ENCODE assay signal across 31 cellular contexts in genomic region chr11:134994431-134994830, GRCh38.
"Had no signal": no experiment of that assay in that cellular context is flagged by ENCODE, and none has a peak within 500 bp of the region (broad histone marks: within the 10 kb centered on the region; RNA-seq: fewer than 3 reads in every experiment).

No MANE protein-coding gene starts in this region.

- H3K27ac ChIP-seq: adrenal gland, ascending aorta, cardiac muscle cell, colonic mucosa, gastrocnemius medialis, hepatocyte, ovary, right lobe of liver, skin epidermis, thoracic aorta, uterus had no signal

- H3K27me3 ChIP-seq: adrenal gland, ascending aorta, cardiac muscle cell, colonic mucosa, gastrocnemius medialis, ovary, right lobe of liver, uterus had no signal

- H3K4me1 Mint-ChIP-seq: activated CD4-positive, alpha-beta T cell treated with anti-CD3 and anti-CD28 coated beads for 36 hours; activated CD8-positive, alpha-beta memory T cell treated with anti-CD3 and anti-CD28 coated beads, Interleukin-2, amount 10 ng/mL, durations not matched to agents 7 days and 5 days; stimulated activated effector memory CD8-positive, alpha-beta T cell treated with anti-CD3 and anti-CD28 coated beads, Interleukin-12 subunit alpha, Interleukin-12 subunit beta, amount 100 ng/mL, for 72 hours had no signal

- DNase-seq: activated CD4-positive, alpha-beta T cell treated with anti-CD3 and anti-CD28 coated beads for 36 hours; activated CD4-positive, CD25-positive, alpha-beta regulatory T cell; activated CD8-positive, alpha-beta memory T cell treated with anti-CD3 and anti-CD28 coated beads, Interleukin-2, amount 10 ng/mL, durations not matched to agents 7 days and 5 days; activated CD8-positive, alpha-beta T cell treated with anti-CD3 and anti-CD28 coated beads, Interleukin-2, amount 10 ng/mL, durations not matched to agents 7 days and 5 days; activated naive CD4-positive, alpha-beta T cell; activated T-cell treated with anti-CD3 and anti-CD28 coated beads, Interleukin-2, amount 50 U/mL, for 72 hours; adrenal gland; cerebellar nuclear complex; colonic mucosa; effector memory CD4-positive, alpha-beta T cell; erythroblast; gastrocnemius medialis; glutamatergic neuron; naive thymus-derived CD8-positive, alpha-beta T cell; ovary; right lobe of liver; stimulated activated CD4-positive, alpha-beta T cell treated with anti-CD3 and anti-CD28 coated beads, Interleukin-12 subunit alpha, Interleukin-12 subunit beta, amount 100 ng/mL, for 4 hours; stimulated activated CD4-positive, alpha-beta T cell treated with anti-CD3 and anti-CD28 coated beads, Interleukin-4, amount 100 ng/mL, for 24 hours; trophoblast cell; uterus had no signal

- H3K4me2 ChIP-seq: hepatocyte had no signal

- H3K79me2 ChIP-seq: hepatocyte had no signal

- ATAC-seq: activated CD4-positive, alpha-beta T cell treated with anti-CD3 and anti-CD28 coated beads for 36 hours; activated CD8-positive, alpha-beta memory T cell treated with anti-CD3 and anti-CD28 coated beads, Interleukin-2, amount 10 ng/mL, durations not matched to agents 7 days and 5 days; activated CD8-positive, alpha-beta T cell treated with anti-CD3 and anti-CD28 coated beads, Interleukin-2, amount 10 ng/mL, durations not matched to agents 7 days and 5 days; activated T-cell treated with anti-CD3 and anti-CD28 coated beads, Interleukin-2, amount 50 U/mL, for 72 hours; gastrocnemius medialis; naive thymus-derived CD8-positive, alpha-beta T cell; right lobe of liver; stimulated activated effector memory CD8-positive, alpha-beta T cell treated with anti-CD3 and anti-CD28 coated beads, Interleukin-12 subunit alpha, Interleukin-12 subunit beta, amount 100 ng/mL, for 72 hours had no signal

- H2AFZ ChIP-seq: hepatocyte had no signal

- H3K4me1 ChIP-seq: adrenal gland, ascending aorta, colonic mucosa, gastrocnemius medialis, right lobe of liver, uterus had no signal

- H3K36me3 Mint-ChIP-seq: activated CD8-positive, alpha-beta memory T cell treated with anti-CD3 and anti-CD28 coated beads, Interleukin-2, amount 10 ng/mL, durations not matched to agents 7 days and 5 days; activated naive CD8-positive, alpha-beta T cell; brain; naive thymus-derived CD8-positive, alpha-beta T cell; stimulated activated effector memory CD8-positive, alpha-beta T cell treated with anti-CD3 and anti-CD28 coated beads, Interleukin-12 subunit alpha, Interleukin-12 subunit beta, amount 100 ng/mL, for 72 hours had no signal

- H3K4me3 Mint-ChIP-seq: activated CD4-positive, alpha-beta T cell treated with anti-CD3 and anti-CD28 coated beads for 36 hours; activated CD8-positive, alpha-beta memory T cell treated with anti-CD3 and anti-CD28 coated beads, Interleukin-2, amount 10 ng/mL, durations not matched to agents 7 days and 5 days; activated CD8-positive, alpha-beta T cell treated with anti-CD3 and anti-CD28 coated beads, Interleukin-2, amount 10 ng/mL, durations not matched to agents 7 days and 5 days; activated naive CD8-positive, alpha-beta T cell; activated T-cell treated with anti-CD3 and anti-CD28 coated beads, Interleukin-2, amount 50 U/mL, for 72 hours; brain; naive thymus-derived CD8-positive, alpha-beta T cell; stimulated activated effector memory CD8-positive, alpha-beta T cell treated with anti-CD3 and anti-CD28 coated beads, Interleukin-12 subunit alpha, Interleukin-12 subunit beta, amount 100 ng/mL, for 72 hours; stimulated activated naive CD8-positive, alpha-beta T cell treated with anti-CD3 and anti-CD28 coated beads, Interleukin-15, Interleukin-2, amounts not matched to agents 100 ng/mL and 50 ng/mL, for 24 hours; T-helper 2 cell treated with Interferon-gamma antibody and Interleukin-4, amounts not matched to agents 5 μg/mL and 100 μg/mL, for 36 hours had no signal

- H3K27ac Mint-ChIP-seq: activated CD4-positive, alpha-beta T cell treated with anti-CD3 and anti-CD28 coated beads for 36 hours; activated CD8-positive, alpha-beta memory T cell treated with anti-CD3 and anti-CD28 coated beads, Interleukin-2, amount 10 ng/mL, durations not matched to agents 7 days and 5 days; activated CD8-positive, alpha-beta T cell treated with anti-CD3 and anti-CD28 coated beads, Interleukin-2, amount 10 ng/mL, durations not matched to agents 7 days and 5 days; activated naive CD8-positive, alpha-beta T cell; activated T-cell treated with anti-CD3 and anti-CD28 coated beads, Interleukin-2, amount 50 U/mL, for 72 hours; naive thymus-derived CD8-positive, alpha-beta T cell; progenitor cell of endocrine pancreas; stimulated activated effector memory CD8-positive, alpha-beta T cell treated with anti-CD3 and anti-CD28 coated beads, Interleukin-12 subunit alpha, Interleukin-12 subunit beta, amount 100 ng/mL, for 72 hours; stimulated activated naive CD8-positive, alpha-beta T cell treated with anti-CD3 and anti-CD28 coated beads, Interleukin-15, Interleukin-2, amounts not matched to agents 100 ng/mL and 50 ng/mL, for 24 hours; T-helper 2 cell treated with Interferon-gamma antibody and Interleukin-4, amounts not matched to agents 5 μg/mL and 100 μg/mL, for 36 hours had no signal

- H3K36me3 ChIP-seq: adrenal gland, ascending aorta, cardiac muscle cell, colonic mucosa, gastrocnemius medialis, ovary, right lobe of liver, thoracic aorta, uterus had no signal

- H3K4me3 ChIP-seq: adrenal gland, ascending aorta, cardiac muscle cell, colonic mucosa, gastrocnemius medialis, hepatocyte, ovary, right lobe of liver, skin epidermis, thoracic aorta, uterus had no signal

- H3K9me3 ChIP-seq: adrenal gland, ascending aorta, colonic mucosa, gastrocnemius medialis, ovary, right lobe of liver, thoracic aorta, uterus had no signal

- H3K9me3 Mint-ChIP-seq: activated T-cell treated with anti-CD3 and anti-CD28 coated beads, Interleukin-2, amount 50 U/mL, for 72 hours; brain; naive thymus-derived CD8-positive, alpha-beta T cell; stimulated activated effector memory CD8-positive, alpha-beta T cell treated with anti-CD3 and anti-CD28 coated beads, Interleukin-12 subunit alpha, Interleukin-12 subunit beta, amount 100 ng/mL, for 72 hours; stimulated activated naive CD8-positive, alpha-beta T cell treated with anti-CD3 and anti-CD28 coated beads, Interleukin-15, Interleukin-2, amounts not matched to agents 100 ng/mL and 50 ng/mL, for 24 hours; T-helper 2 cell treated with Interferon-gamma antibody and Interleukin-4, amounts not matched to agents 5 μg/mL and 100 μg/mL, for 36 hours had no signal
